Comparison of ENCODE assay signal across 22 cellular contexts in genomic region chr6:152632383-152632782, GRCh38.
DNase-seq lines count a peak whose midpoint lies in the region; ATAC-seq and TF ChIP-seq lines count a peak whose summit lies in the region.
"Had no signal": no experiment of that assay in that cellular context is flagged by ENCODE, and none has a peak within 500 bp of the region (broad histone marks: within the 10 kb centered on the region; RNA-seq: fewer than 3 reads in every experiment).

No MANE protein-coding gene starts in this region.

- H3K4me3 ChIP-seq in HEK293 (ENCODE audit: low read depth, low read length) (no peak overlapping the region), neutrophil (ENCODE audit: low read depth in 1 of 2, low read length in 1 of 2) (peak overlapping the region in 1 of 2 experiments; percentile 16)
- H3K4me3 ChIP-seq: BLaER1, GM12878 had no signal

- H3K36me3 Mint-ChIP-seq in central memory CD8-positive, alpha-beta T cell (ENCODE audit: insufficient read depth), result peaks cover 23% of the 10 kb centered on the region
- H3K36me3 Mint-ChIP-seq: CD4-positive, alpha-beta memory T cell; CD4-positive, CD25-positive, alpha-beta regulatory T cell had no signal

- H3K4me3 Mint-ChIP-seq in central memory CD8-positive, alpha-beta T cell, result no peak overlapping the region
- H3K4me3 Mint-ChIP-seq: CD4-positive, alpha-beta memory T cell; CD4-positive, CD25-positive, alpha-beta regulatory T cell; CD8-positive, alpha-beta memory T cell had no signal

- no peaks in the 10 kb centered on the region for H3K27me3 ChIP-seq in neutrophil
- H3K27me3 ChIP-seq: BLaER1 had no signal

- no peak overlapping the region for H3K27ac ChIP-seq in HEK293 (ENCODE audit: extremely low read depth, low read depth, low read length)
- H3K27ac ChIP-seq in neutrophil, result peak overlapping the region; percentile 79
- H3K27ac ChIP-seq: BLaER1 had no signal

- peaks cover 51% of the 10 kb centered on the region for H3K4me1 Mint-ChIP-seq in central memory CD8-positive, alpha-beta T cell

- no peak for DNase-seq in central memory CD8-positive, alpha-beta T cell (ENCODE audit: low spot score in 2 of 2)
- no peak for DNase-seq in NCI-H2029 treated with DMSO at 0.1 percent for 48 hours (lab: John Stamatoyannopoulos, UW)
- DNase-seq in stimulated activated CD4-positive, alpha-beta T cell treated with anti-CD3 and anti-CD28 coated beads, Interleukin-4, amount 100 ng/mL, for 24 hours, result no peak
- DNase-seq: 8988T; ACHN; BE2C; C1 segment of cervical spinal cord; CD4-positive, alpha-beta memory T cell; CD4-positive, CD25-positive, alpha-beta regulatory T cell; CD8-positive, alpha-beta memory T cell; COR-L47; DMS 273 treated with DMSO at 0.1 percent for 48 hours; DMS153; DMS53; DMS79; DND-41; EL; GDM1 had no signal

- no peaks in the 10 kb centered on the region for H3K9me3 ChIP-seq in HEK293 (ENCODE audit: control insufficient read depth, insufficient read depth, low read depth, low read length)
- H3K9me3 ChIP-seq in neutrophil, result no peaks in the 10 kb centered on the region
- H3K9me3 ChIP-seq: BE2C had no signal

- peak overlapping the region; percentile 15 for H3K27ac Mint-ChIP-seq in central memory CD8-positive, alpha-beta T cell (ENCODE audit: low read depth)
- H3K27ac Mint-ChIP-seq: CD4-positive, CD25-positive, alpha-beta regulatory T cell had no signal

- H3K27me3 Mint-ChIP-seq in central memory CD8-positive, alpha-beta T cell, result no peaks in the 10 kb centered on the region

- CTCF ChIA-PET in HEK293 (lab: Yijun Ruan, JAX), result interaction anchor here (1.0 to 4.9 kb wide), 3 partner anchors 10 to 80 kb away, joined by 4 to 39 read pairs (median 4); no protein-coding TSS in a partner anchor

- H3K36me3 ChIP-seq in HEK293 (ENCODE audit: control insufficient read depth in 2 of 2, insufficient read depth in 1 of 2, low read length in 2 of 2) (no peaks in the 10 kb centered on the region), neutrophil (peaks cover 9% of the 10 kb centered on the region)
- H3K36me3 ChIP-seq: BE2C, BLaER1 had no signal

- H3K9me3 Mint-ChIP-seq in central memory CD8-positive, alpha-beta T cell, result no peaks in the 10 kb centered on the region
- H3K9me3 Mint-ChIP-seq: CD4-positive, alpha-beta memory T cell; CD8-positive, alpha-beta memory T cell had no signal

- POLR2A ChIA-PET in HEK293 (lab: Yijun Ruan, JAX), result no interaction called here

- H3K4me1 ChIP-seq in HEK293 (ENCODE audit: control insufficient read depth, insufficient read depth, low read length) (no peaks in the 10 kb centered on the region), neutrophil (ENCODE audit: control insufficient read depth in 1 of 2, insufficient read depth in 1 of 2, low read depth in 1 of 2, low read length in 1 of 2) (peaks cover 79 to 81% of the 10 kb centered on the region in 2 experiments)
- H3K4me1 ChIP-seq: BLaER1 had no signal

- ATAC-seq in central memory CD8-positive, alpha-beta T cell (replicated peaks; ENCODE audit: extremely low read depth, poor library complexity, severe bottlenecking), result no peak
- ATAC-seq: GM12878 had no signal

- no peak for TF ChIP-seq CTCF in HEK293 (tag by site-specific recombination; IDR thresholded peaks at IDR 0.05)
- TF ChIP-seq CTCF in neutrophil (IDR thresholded peaks at IDR 0.05), result no peak

TF ChIP-seq in HEK293, 187 proteins besides CTCF, POLR2A, EP300 and RAD21:
- no peak for TF ChIP-seq ZNF394 (tag by site-specific recombination; IDR thresholded peaks at IDR 0.05; ENCODE audit: borderline replicate concordance)
- TF ChIP-seq ZNF214 (tag by site-specific recombination; IDR thresholded peaks at IDR 0.05; ENCODE audit: borderline replicate concordance), result peak; percentile 98
- TF ChIP-seq ZBTB20 (tag by site-specific recombination; IDR thresholded peaks at IDR 0.05), result no peak
